In genomic region chr12:11863988-11864387, GRCh38 we compare ENCODE assay signal across 9 cellular contexts.
DNase-seq lines count a peak whose midpoint lies in the region; FAIRE-seq and TF ChIP-seq lines count a peak whose summit lies in the region.
"Had no signal": no experiment of that assay in that cellular context is flagged by ENCODE, and none has a peak within 500 bp of the region (broad histone marks: within the 10 kb centered on the region; RNA-seq: fewer than 3 reads in every experiment).

No MANE protein-coding gene starts in this region.

- H3K36me3 ChIP-seq in Peyer's patch (peaks cover 0 to 8% (median 0%) of the 10 kb centered on the region in 3 donors), mesodermal cell (ENCODE audit: control insufficient read depth, insufficient read depth, low read length) (peaks cover 70% of the 10 kb centered on the region), suprapubic skin (peaks cover 13% of the 10 kb centered on the region)

- H3K4me3 ChIP-seq in Peyer's patch (no peak overlapping the region), dorsolateral prefrontal cortex (peak overlapping the region in 8 of 59 donors; percentile 3 to 29 (median 18)), mesodermal cell (ENCODE audit: extremely low read depth, insufficient read depth, low read length, poor library complexity, severe bottlenecking) (no peak overlapping the region), suprapubic skin (no peak overlapping the region)

- FAIRE-seq in frontal cortex (lab: Jason Lieb, UNC), result no peak

- intact Hi-C loops in dorsolateral prefrontal cortex (cut with DNase I), result no loop called here

- no peak for TF ChIP-seq POLR2A in Peyer's patch (IDR thresholded peaks at IDR 0.05)
- TF ChIP-seq POLR2A in suprapubic skin (IDR thresholded peaks at IDR 0.05), result no peak

- DNase-seq in Peyer's patch, result no peak
- no peak for DNase-seq in dorsolateral prefrontal cortex
- no peak for DNase-seq in suprapubic skin (ENCODE audit: low spot score in 2 of 2)
- no peak for DNase-seq in frontal cortex (ENCODE audit: low spot score in 2 of 2)
- no peak for DNase-seq in activated gamma-delta T cell treated with Interleukin-2 at 50 U/mL for 16 hours
- DNase-seq in H4 (ENCODE audit: low spot score), result no peak
- DNase-seq: activated T-cell treated with anti-CD3 and anti-CD28 coated beads, Interleukin-2, amount 50 U/mL, for 72 hours; NCI-H446 had no signal

- 60 to 100% methylated on average over 1 of the region's 3 CpGs for WGBS in mesodermal cell (ENCODE audit: insufficient coverage in 2 of 2), 2 experiments
- 46% methylated on average over 3 of the region's 3 CpGs for WGBS in suprapubic skin

- TF ChIP-seq CTCF in Peyer's patch (IDR thresholded peaks at IDR 0.05) (no peak), dorsolateral prefrontal cortex (IDR thresholded peaks at IDR 0.05 in 54 of 56, conservative IDR thresholded peaks at IDR 0.05 in 2 of 56; ENCODE audit: low read depth in 1 of 56, partially characterized antibody in 56 of 56) (no peak), suprapubic skin (IDR thresholded peaks at IDR 0.05) (no peak)

- TF ChIP-seq EP300 in suprapubic skin (IDR thresholded peaks at IDR 0.05), result no peak

- H3K9me3 ChIP-seq in Peyer's patch, result peaks cover 0 to 3% (median 0%) of the 10 kb centered on the region in 4 donors
- peaks cover 21% of the 10 kb centered on the region for H3K9me3 ChIP-seq in mesodermal cell (ENCODE audit: control insufficient read depth, low read length)
- peaks cover 7% of the 10 kb centered on the region for H3K9me3 ChIP-seq in suprapubic skin

- no peaks in the 10 kb centered on the region for H3K27me3 ChIP-seq in Peyer's patch
- H3K27me3 ChIP-seq in dorsolateral prefrontal cortex, result no peaks in the 10 kb centered on the region
- no peaks in the 10 kb centered on the region for H3K27me3 ChIP-seq in suprapubic skin

- H3K27ac ChIP-seq in Peyer's patch (peak overlapping the region; percentile 40 to 77 (median 61)), dorsolateral prefrontal cortex (peak overlapping the region in 58 of 59 donors; percentile 3 to 88 (median 73)), mesodermal cell (ENCODE audit: low read depth, low read length, severe bottlenecking) (peak overlapping the region; percentile 79), suprapubic skin (peak overlapping the region; percentile 77)

- H3K4me1 ChIP-seq in Peyer's patch, result peaks cover 0 to 28% (median 4%) of the 10 kb centered on the region in 4 donors
- peaks cover 36% of the 10 kb centered on the region for H3K4me1 ChIP-seq in mesodermal cell (ENCODE audit: control insufficient read depth, insufficient read depth, low read length, poor library complexity, severe bottlenecking)
- peaks cover 35% of the 10 kb centered on the region for H3K4me1 ChIP-seq in suprapubic skin
